Comparison of ENCODE assay signal across 8 cellular contexts in the genomic region with DNA sequence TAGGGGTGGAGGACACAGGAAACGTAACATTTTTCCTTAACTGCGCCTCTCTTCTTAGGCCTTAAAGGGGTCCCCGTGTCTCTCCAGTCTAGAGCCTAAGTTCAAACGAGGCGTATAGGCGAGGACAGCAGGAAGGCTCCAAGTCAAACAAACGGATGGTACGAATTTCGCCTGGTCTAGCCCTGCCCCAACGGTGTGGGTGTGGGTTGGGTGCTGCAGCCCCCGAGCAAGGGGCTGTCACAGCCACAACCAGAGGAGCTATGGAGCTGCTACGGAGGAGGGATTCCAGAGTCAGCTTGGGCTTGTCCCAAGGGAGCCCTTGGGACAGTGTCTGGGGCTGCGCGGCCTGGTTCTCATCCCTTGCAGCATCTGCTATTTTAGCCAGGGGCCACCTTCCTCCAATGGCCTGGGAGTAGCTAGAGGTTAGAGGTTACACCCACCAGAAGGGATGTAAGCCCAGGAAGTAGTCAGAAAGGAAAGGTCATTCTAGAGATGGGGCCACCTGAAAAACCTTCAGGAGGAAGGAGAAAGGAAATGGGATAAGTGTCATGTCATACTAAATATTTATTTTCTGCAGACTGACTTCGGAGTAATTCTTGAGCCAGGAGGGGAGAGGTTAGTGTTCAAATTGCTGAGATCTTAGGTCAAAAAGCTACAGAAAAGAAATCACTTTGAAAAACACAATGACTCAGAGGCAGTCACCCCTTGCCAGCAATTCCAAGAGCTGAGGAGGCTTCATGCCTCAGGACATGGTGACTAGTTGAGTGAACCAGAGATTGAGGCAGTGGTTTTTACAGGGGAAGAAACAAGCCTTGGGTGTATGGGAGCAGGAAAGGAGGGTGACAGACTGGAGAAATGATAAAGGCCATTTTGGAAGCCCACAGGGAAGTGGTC. TPM values are rescaled to one million over a fixed set of nuclear protein-coding genes. Genes with fewer than 3 reads are reported as not detected.
DNase-seq lines count a peak whose midpoint lies in the region; ATAC-seq and TF ChIP-seq lines count a peak whose summit lies in the region.

No MANE protein-coding gene starts in this region.

- no peaks in the 10 kb centered on the region for H3K9me3 ChIP-seq in WERI-Rb-1 (ENCODE audit: severe bottlenecking)
- no peaks in the 10 kb centered on the region for H3K9me3 ChIP-seq in neutrophil

- peaks cover 23 to 24% of the 10 kb centered on the region in 2 experiments for H3K4me1 ChIP-seq in neutrophil (ENCODE audit: control insufficient read depth in 1 of 2, insufficient read depth in 1 of 2, low read depth in 1 of 2, low read length in 1 of 2)

- ATAC-seq in HG02884 (IDR thresholded peaks at IDR 0.05; ENCODE audit: unreplicated experiment) (no peak), GM18520 (IDR thresholded peaks at IDR 0.05; ENCODE audit: unreplicated experiment) (no peak)

- peak overlapping the region; percentile 93 for H3K4me3 ChIP-seq in AG10803 (ENCODE audit: low read length)
- H3K4me3 ChIP-seq in H7 (ENCODE audit: insufficient read depth, low read depth, low read length) = peak overlapping the region; percentile 72
- peak overlapping the region; percentile 78 for H3K4me3 ChIP-seq in WERI-Rb-1 (ENCODE audit: low read depth, low read length)
- H3K4me3 ChIP-seq in fibroblast of pulmonary artery (replicated peaks; ENCODE audit: low read depth, low read length) = peak overlapping the region; percentile 79
- peak overlapping the region; percentile 59 to 67 for H3K4me3 ChIP-seq in neutrophil (ENCODE audit: low read depth in 1 of 2, low read length in 1 of 2)

- no peak for TF ChIP-seq CTCF in AG10803 (conservative IDR thresholded peaks at IDR 0.05; ENCODE audit: low read length)
- TF ChIP-seq CTCF in WERI-Rb-1 (IDR thresholded peaks at IDR 0.05; ENCODE audit: low read depth, low read length) = no peak
- no peak for TF ChIP-seq CTCF in fibroblast of pulmonary artery (IDR thresholded peaks at IDR 0.05; ENCODE audit: low read length, missing control alignments)
- no peak for TF ChIP-seq CTCF in neutrophil (IDR thresholded peaks at IDR 0.05)

- H3K36me3 ChIP-seq in H7 (replicated peaks; ENCODE audit: control insufficient read depth, insufficient read depth, low read length) = no peaks in the 10 kb centered on the region; the same call in 1 of the 2 replicates
- peaks cover 13% of the 10 kb centered on the region for H3K36me3 ChIP-seq in WERI-Rb-1
- peaks cover 5% of the 10 kb centered on the region for H3K36me3 ChIP-seq in neutrophil

- H3K27ac ChIP-seq in WERI-Rb-1 (peak overlapping the region; percentile 69), neutrophil (peak overlapping the region; percentile 94)

- H3K27me3 ChIP-seq in H7 (ENCODE audit: control insufficient read depth, insufficient read depth, low read length) (peaks cover 25% of the 10 kb centered on the region), WERI-Rb-1 (ENCODE audit: insufficient read depth, low read depth, severe bottlenecking) (no peaks in the 10 kb centered on the region), neutrophil (peaks cover 32% of the 10 kb centered on the region)

- peak; percentile 79 for DNase-seq in AG10803 (ENCODE audit: low read depth)
- DNase-seq in H7 = no peak
- DNase-seq in WERI-Rb-1 = peak; percentile 34
- peak; percentile 65 for DNase-seq in fibroblast of pulmonary artery (ENCODE audit: low read depth)
- no peak for DNase-seq in NCI-H2171 treated with DMSO at 0.1 percent for 48 hours (lab: John Stamatoyannopoulos, UW)

RNA-seq across cellular contexts. Expression of gene VPS52, which starts 21.7 kb away (rescaled TPM):
- total RNA-seq in H7 (2014; rRNA removed; shearing (Covaris generic)) = 54.1 and 57.8 TPM in 2 replicates

RNA-seq across cellular contexts. Expression of gene RPS18, which starts 21.9 kb away (rescaled TPM):
- total RNA-seq in H7 (2014; rRNA removed; shearing (Covaris generic)) = 3,561 and 4,135 TPM in 2 replicates

RNA-seq across cellular contexts. Expression of gene B3GALT4, which starts 26.9 kb away (rescaled TPM):
- 5.6 and 8.3 TPM in 2 replicates for total RNA-seq in H7 (2014; rRNA removed; shearing (Covaris generic))

RNA-seq across cellular contexts. Expression of gene WDR46, which starts 39.1 kb away (rescaled TPM):
- total RNA-seq in H7 (2014; rRNA removed; shearing (Covaris generic)) = 72.0 and 96.6 TPM in 2 replicates

RNA-seq across cellular contexts. Expression of gene PFDN6, which starts 39.4 kb away (rescaled TPM):
- 87.9 and 90.2 TPM in 2 replicates for total RNA-seq in H7 (2014; rRNA removed; shearing (Covaris generic))

Comparison
In these comparisons a context has a peak if more than half of its experiments do, and no peak if none do; other contexts are left out.
1. DNase-seq: peak in AG10803 (single experiment), WERI-Rb-1 (single experiment) and fibroblast of pulmonary artery (single experiment); none in H7 (single experiment) and NCI-H2171 treated with DMSO at 0.1 percent for 48 hours (single experiment).
2. Peak in every context shown above with its lines, with median percentiles within 50 percentile points of each other: H3K4me3 ChIP-seq.